Comparison of ENCODE assay signal across 8 cellular contexts in the genomic region with DNA sequence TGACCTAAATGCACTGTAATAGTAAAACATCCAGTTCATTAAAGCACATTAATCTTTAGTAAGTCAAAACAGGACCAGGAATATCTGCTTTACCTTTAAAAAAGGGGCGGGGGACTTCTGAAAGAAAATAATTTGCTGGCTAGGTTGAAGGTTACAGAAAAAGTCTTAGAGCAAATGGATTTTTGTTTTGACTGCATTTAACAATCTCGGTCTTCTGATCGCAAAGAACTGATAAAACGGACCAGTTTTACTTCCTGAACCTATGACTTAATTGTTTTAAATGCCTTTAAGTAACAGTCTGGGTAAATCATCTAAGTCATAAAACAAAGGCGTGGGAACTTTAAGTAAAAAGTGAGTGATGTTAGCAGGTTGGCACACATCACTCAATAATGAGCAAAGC. TPM values are rescaled to one million over a fixed set of nuclear protein-coding genes. Genes with fewer than 3 reads are reported as not detected.
DNase-seq lines count a peak whose midpoint lies in the region; ATAC-seq, FAIRE-seq and TF ChIP-seq lines count a peak whose summit lies in the region.

No MANE protein-coding gene starts in this region.

- H3K4me3 ChIP-seq in GM12878: peak overlapping the region; percentile 87
- peak overlapping the region; percentile 87 for H3K4me3 ChIP-seq in naive thymus-derived CD4-positive, alpha-beta T cell (ENCODE audit: low read length)

- POLR2A ChIA-PET in CD4-positive, alpha-beta T cell (lab: Charles Lee): interaction anchor here (1.2 to 1.6 kb wide), 3 partner anchors 10 to 444 kb away, joined by 3 to 4 read pairs (median 3); a partner anchor contains a TSS
- POLR2A ChIA-PET in GM12878 (lab: Charles Lee): interaction anchor here (1.6 to 3.8 kb wide), 3 partner anchors 17 to 71 kb away, joined by 13 to 22 read pairs (median 15); no protein-coding TSS in a partner anchor
- POLR2A ChIA-PET in naive thymus-derived CD4-positive, alpha-beta T cell (lab: Charles Lee): no interaction called here

- peak overlapping the region; percentile 91 for H3K9ac ChIP-seq in GM12878 (ENCODE audit: control insufficient read depth, insufficient read depth, low read length)

- DNase-seq in CD4-positive, alpha-beta T cell: no peak
- DNase-seq in GM12878 (ENCODE audit: low read depth, low spot score): no peak
- DNase-seq in naive thymus-derived CD4-positive, alpha-beta T cell: peak in 1 of 9 donors; percentile 1
- DNase-seq in HuH-7.5 (ENCODE audit: low spot score): no peak
- DNase-seq in DMS79 (lab: John Stamatoyannopoulos, UW): no peak
- no peak for DNase-seq in putamen (ENCODE audit: low spot score)

- H3K27ac Mint-ChIP-seq in CD4-positive, alpha-beta T cell: peak overlapping the region; percentile 89
- H3K27ac Mint-ChIP-seq in naive thymus-derived CD4-positive, alpha-beta T cell: peak overlapping the region in 6 of 9 donors; percentile 88 to 100 (median 97)

- intact Hi-C loops in CD4-positive, alpha-beta T cell (cut with DNase I, micrococcal nuclease): loop anchor here (5.0 kb wide), 3 partner anchors 70 to 1375 kb away; no protein-coding TSS in a partner anchor
- intact Hi-C loops in GM12878 (cut with micrococcal nuclease; ENCODE audit: unreplicated experiment): no loop called here
- intact Hi-C loops in naive thymus-derived CD4-positive, alpha-beta T cell (cut with micrococcal nuclease): loop anchor here (2.0 to 10.0 kb wide), 4 partner anchors 170 to 1965 kb away; a partner anchor contains a TSS

- ATAC-seq in CD4-positive, alpha-beta T cell (ENCODE audit: poor library complexity): no peak
- no peak for ATAC-seq in GM12878
- no peak for ATAC-seq in naive thymus-derived CD4-positive, alpha-beta T cell
- no peak for ATAC-seq in HG02610 (IDR thresholded peaks at IDR 0.05; ENCODE audit: unreplicated experiment)

- CTCF ChIA-PET in CD4-positive, alpha-beta T cell (lab: Charles Lee): no interaction called here
- CTCF ChIA-PET in GM12878 (lab: Yijun Ruan, JAX): interaction anchor here (4.4 to 5.5 kb wide), 2 partner anchors 78 kb away, joined by 43 to 48 read pairs; no protein-coding TSS in a partner anchor
- CTCF ChIA-PET in naive thymus-derived CD4-positive, alpha-beta T cell (lab: Charles Lee): no interaction called here

- peaks cover 9% of the 10 kb centered on the region for H3K4me1 ChIP-seq in GM12878 (ENCODE audit: control insufficient read depth, insufficient read depth, low read length)
- peaks cover 0 to 17% of the 10 kb centered on the region in 2 donors for H3K4me1 ChIP-seq in naive thymus-derived CD4-positive, alpha-beta T cell (ENCODE audit: control insufficient read depth in 2 of 2, insufficient read depth in 2 of 2, low read length in 2 of 2)

- peaks cover 44% of the 10 kb centered on the region for H3K36me3 ChIP-seq in KOPT-K1 (ENCODE audit: insufficient read depth, low read length)
- H3K36me3 ChIP-seq in GM12878 (ENCODE audit: control insufficient read depth in 2 of 2, insufficient read depth in 2 of 2, low read length in 1 of 2): peaks cover 3 to 12% of the 10 kb centered on the region in 2 experiments
- H3K36me3 ChIP-seq in naive thymus-derived CD4-positive, alpha-beta T cell (ENCODE audit: control insufficient read depth in 2 of 3, insufficient read depth in 3 of 3, low read length in 3 of 3): peaks cover 0 to 5% (median 0%) of the 10 kb centered on the region in 3 experiments

- no peaks in the 10 kb centered on the region for H3K27me3 Mint-ChIP-seq in CD4-positive, alpha-beta T cell
- H3K27me3 Mint-ChIP-seq in naive thymus-derived CD4-positive, alpha-beta T cell: peaks cover 0 to 9% (median 0%) of the 10 kb centered on the region in 5 donors

- WGBS in GM12878 (ENCODE audit: insufficient coverage, insufficient replicate concordance, low lambda C conversion rate, missing lambda C conversion rate): under 1% methylated on average over 5 of the region's 5 CpGs

- H2AFZ ChIP-seq in GM12878 (ENCODE audit: control insufficient read depth, low read depth, low read length): no peak overlapping the region; the same call in 1 of the 2 replicates

- TSS peak; percentile 76 for BruUV-seq in GM12878 (replicated peaks; lab: Mats Ljungman, UMichigan)

- no peak for TF ChIP-seq POLR2A in GM12878 (IDR thresholded peaks at IDR 0.05; ENCODE audit: low read depth, low read length)

- no peak for TF ChIP-seq RAD21 in GM12878 (IDR thresholded peaks at IDR 0.05; ENCODE audit: insufficient read depth, low read depth, low read length)

- TF ChIP-seq EP300 in GM12878 (IDR thresholded peaks at IDR 0.05; ENCODE audit: borderline replicate concordance in 1 of 2, control insufficient read depth in 1 of 2, low read depth in 2 of 2, low read length in 2 of 2): no peak

- peaks cover 60% of the 10 kb centered on the region for H3K79me2 ChIP-seq in GM12878 (ENCODE audit: control insufficient read depth, insufficient read depth, low read length)

- H3K9me3 Mint-ChIP-seq in CD4-positive, alpha-beta T cell: no peaks in the 10 kb centered on the region
- peaks cover 0 to 4% (median 0%) of the 10 kb centered on the region in 11 donors for H3K9me3 Mint-ChIP-seq in naive thymus-derived CD4-positive, alpha-beta T cell

- TF ChIP-seq CTCF in CD4-positive, alpha-beta T cell (IDR thresholded peaks at IDR 0.05): no peak
- TF ChIP-seq CTCF in GM12878 (IDR thresholded peaks at IDR 0.05 in 2 of 3, conservative IDR thresholded peaks at IDR 0.05 in 1 of 3; ENCODE audit: control insufficient read depth in 2 of 3, extremely low read depth in 1 of 3, insufficient read depth in 1 of 3, low read depth in 3 of 3, low read length in 3 of 3): no peak

- peaks cover 21% of the 10 kb centered on the region for H3K4me1 Mint-ChIP-seq in CD4-positive, alpha-beta T cell (ENCODE audit: low read depth)
- peaks cover 5 to 50% (median 20%) of the 10 kb centered on the region in 7 donors for H3K4me1 Mint-ChIP-seq in naive thymus-derived CD4-positive, alpha-beta T cell

- H3K27ac ChIP-seq in CD4-positive, alpha-beta T cell (ENCODE audit: low read depth, low read length): no peak overlapping the region
- H3K27ac ChIP-seq in KOPT-K1 (ENCODE audit: low read depth, low read length, poor library complexity, severe bottlenecking) (peak overlapping the region; percentile 99), GM12878 (ENCODE audit: control insufficient read depth, insufficient read depth) (peak overlapping the region; percentile 98)
- H3K27ac ChIP-seq in naive thymus-derived CD4-positive, alpha-beta T cell (ENCODE audit: low read depth, low read length): no peak overlapping the region

- no peak for FAIRE-seq in GM12878 (lab: Jason Lieb, UNC)

- SMC1A ChIA-PET in GM12878 (lab: Charles Lee; ENCODE audit: uncharacterized antibody, unreplicated experiment): interaction anchor here (1.5 to 17.1 kb wide), 8 partner anchors 10 to 74 kb away, joined by 3 to 251 read pairs (median 10); no protein-coding TSS in a partner anchor

- RAD21 ChIA-PET in GM12878 (lab: Charles Lee; ENCODE audit: unreplicated experiment): interaction anchor here (0.9 to 5.4 kb wide), 7 partner anchors 19 to 379 kb away, joined by 3 to 53 read pairs (median 4); no protein-coding TSS in a partner anchor

- H3K4me3 Mint-ChIP-seq in CD4-positive, alpha-beta T cell: peak overlapping the region; percentile 98
- peak overlapping the region; percentile 91 to 100 (median 99) for H3K4me3 Mint-ChIP-seq in naive thymus-derived CD4-positive, alpha-beta T cell

- in situ Hi-C loops in GM12878 (cut with MboI): no loop called here

- H3K9me3 ChIP-seq in CD4-positive, alpha-beta T cell (ENCODE audit: control insufficient read depth, low read length): no peaks in the 10 kb centered on the region
- H3K9me3 ChIP-seq in KOPT-K1 (ENCODE audit: insufficient read depth, low read length, poor library complexity, severe bottlenecking): no peaks in the 10 kb centered on the region
- H3K9me3 ChIP-seq in GM12878 (replicated peaks; ENCODE audit: control insufficient read depth, insufficient read depth, low read length): no peaks in the 10 kb centered on the region
- H3K9me3 ChIP-seq in naive thymus-derived CD4-positive, alpha-beta T cell (ENCODE audit: control insufficient read depth in 2 of 3, low read length in 3 of 3): no peaks in the 10 kb centered on the region

- peaks cover 5% of the 10 kb centered on the region for H3K36me3 Mint-ChIP-seq in CD4-positive, alpha-beta T cell (ENCODE audit: low read depth)
- peaks cover 0 to 8% (median 0%) of the 10 kb centered on the region in 5 donors for H3K36me3 Mint-ChIP-seq in naive thymus-derived CD4-positive, alpha-beta T cell

- H3K4me2 ChIP-seq in GM12878 (ENCODE audit: control insufficient read depth, insufficient read depth): peak overlapping the region; percentile 80

- H3K27me3 ChIP-seq in CD4-positive, alpha-beta T cell (ENCODE audit: control insufficient read depth, insufficient read depth, low read length): no peaks in the 10 kb centered on the region
- no peaks in the 10 kb centered on the region for H3K27me3 ChIP-seq in GM12878 (replicated peaks in 1 of 2; ENCODE audit: control insufficient read depth in 2 of 2, insufficient read depth in 2 of 2, low read length in 1 of 2)
- no peaks in the 10 kb centered on the region for H3K27me3 ChIP-seq in naive thymus-derived CD4-positive, alpha-beta T cell (ENCODE audit: control insufficient read depth in 2 of 2, insufficient read depth in 2 of 2, low read length in 2 of 2)

- H4K20me1 ChIP-seq in GM12878 (ENCODE audit: control insufficient read depth, insufficient read depth): no peaks in the 10 kb centered on the region

RNA-seq across cellular contexts. Expression of a gene that starts 0.8 kb away (rescaled TPM):
- total RNA-seq in CD4-positive, alpha-beta T cell: 1 to 10 TPM; 1.6 to 3.5 TPM
- 180 and 201 TPM in 2 replicates for total RNA-seq in GM12878 (2013; cell fraction: nucleolus; rRNA removed)
- total RNA-seq in GM12878 (2014; rRNA removed) (83.5 and 95.9 TPM in 2 replicates), GM12878 (2014; rRNA removed; fragmentation: Illumina TruSeq; extraction: Trizol) (114 TPM in 2 replicates), GM12878 (2021) (73.9 and 77.1 TPM in 2 replicates)
- polyA plus RNA-seq in GM12878 (2011; ENCODE audit: low read depth): 31.8 TPM
- polyA plus RNA-seq in GM12878 (2011; rRNA removed) (105 and 140 TPM in 2 replicates), GM12878 (2014; fragmentation: Illumina TruSeq; extraction: Trizol) (94.2 and 121 TPM in 2 replicates), GM12878 (2014; fragmentation: Nextera tagmentation; extraction: Ambion mirVana) (10 to 100 TPM; 52.4 to 57.0 TPM), GM12878 (2014; rRNA removed) (59.8 and 80.8 TPM in 2 replicates), GM12878 (2016; fragmentation: Nextera tagmentation; extraction: Ambion mirVana) (100 to 1,000 TPM; 133 to 142 TPM)
- polyA plus RNA-seq in GM12878 (2011; cell fraction: cytosol; rRNA removed): 55.8 and 57.1 TPM in 2 replicates
- polyA plus RNA-seq in GM12878 (2011; cell fraction: nucleus; rRNA removed): 79.1 and 91.4 TPM in 2 replicates
- polyA plus RNA-seq in GM12878 (2012): 30.4 and 48.4 TPM in 2 replicates
- 122 and 124 TPM in 2 replicates for polyA minus RNA-seq in GM12878 (2011; rRNA and poly(A)+ RNA removed)
- 43.3 and 50.5 TPM in 2 replicates for polyA minus RNA-seq in GM12878 (2011; cell fraction: cytosol; rRNA and poly(A)+ RNA removed)
- 82.3 and 134 TPM in 2 replicates for polyA minus RNA-seq in GM12878 (2011; cell fraction: nucleus; rRNA and poly(A)+ RNA removed)
- total RNA-seq in naive thymus-derived CD4-positive, alpha-beta T cell: 10 to 100 TPM in 1 of 5 experiments, 1 to 10 TPM in 4; 2.3 to 73.7 (median 2.6) TPM
- polyA plus RNA-seq in naive thymus-derived CD4-positive, alpha-beta T cell: 1 to 10 TPM; 1.1 to 1.4 TPM

RNA-seq across cellular contexts. Expression of a gene that starts 55.3 kb away (rescaled TPM):
- total RNA-seq in CD4-positive, alpha-beta T cell: not detected
- total RNA-seq in GM12878 (2013; cell fraction: nucleolus; rRNA removed): 11.3 and 14.2 TPM in 2 replicates
- 0.73 and 1.1 TPM in 2 replicates for total RNA-seq in GM12878 (2014; rRNA removed)
- total RNA-seq in GM12878 (2014; rRNA removed; fragmentation: Illumina TruSeq; extraction: Trizol): 0.78 and 1.2 TPM in 2 replicates
- 0.51 and 1.1 TPM in 2 replicates for total RNA-seq in GM12878 (2021)
- polyA plus RNA-seq in GM12878 (2011; ENCODE audit: low read depth): 0.45 TPM
- polyA plus RNA-seq in GM12878 (2011; rRNA removed): 0.78 and 0.79 TPM in 2 replicates
- polyA plus RNA-seq in GM12878 (2011; cell fraction: cytosol; rRNA removed): 0.67 and 0.92 TPM in 2 replicates
- 1.4 and 1.5 TPM in 2 replicates for polyA plus RNA-seq in GM12878 (2011; cell fraction: nucleus; rRNA removed)
- 0.95 and 1.8 TPM in 2 replicates for polyA plus RNA-seq in GM12878 (2012)
- polyA plus RNA-seq in GM12878 (2014; fragmentation: Illumina TruSeq; extraction: Trizol): 0.65 and 0.71 TPM in 2 replicates
- polyA plus RNA-seq in GM12878 (2014; fragmentation: Nextera tagmentation; extraction: Ambion mirVana): under 1 TPM; 0.05 to 0.47 TPM
- 0.90 and 1.3 TPM in 2 replicates for polyA plus RNA-seq in GM12878 (2014; rRNA removed)
- under 1 TPM; 0.68 to 0.83 TPM for polyA plus RNA-seq in GM12878 (2016; fragmentation: Nextera tagmentation; extraction: Ambion mirVana)
- 0.52 and 2.3 TPM in 2 replicates for polyA minus RNA-seq in GM12878 (2011; rRNA and poly(A)+ RNA removed)
- not detected in 2 replicates for polyA minus RNA-seq in GM12878 (2011; cell fraction: cytosol; rRNA and poly(A)+ RNA removed)
- 0.97 and 1.6 TPM in 2 replicates for polyA minus RNA-seq in GM12878 (2011; cell fraction: nucleus; rRNA and poly(A)+ RNA removed)
- under 1 TPM in 1 of 5 experiments, not detected in 4; 0.29 TPM for total RNA-seq in naive thymus-derived CD4-positive, alpha-beta T cell
- not detected for polyA plus RNA-seq in naive thymus-derived CD4-positive, alpha-beta T cell

Comparison
In these comparisons a context has a peak if more than half of its experiments do, and no peak if none do; other contexts are left out.
1. H3K27ac ChIP-seq: peak in KOPT-K1 (single experiment) and GM12878 (single experiment); none in CD4-positive, alpha-beta T cell (single experiment) and naive thymus-derived CD4-positive, alpha-beta T cell (single experiment).